ENCODE assay signal across 8 cellular contexts in the genomic region with DNA sequence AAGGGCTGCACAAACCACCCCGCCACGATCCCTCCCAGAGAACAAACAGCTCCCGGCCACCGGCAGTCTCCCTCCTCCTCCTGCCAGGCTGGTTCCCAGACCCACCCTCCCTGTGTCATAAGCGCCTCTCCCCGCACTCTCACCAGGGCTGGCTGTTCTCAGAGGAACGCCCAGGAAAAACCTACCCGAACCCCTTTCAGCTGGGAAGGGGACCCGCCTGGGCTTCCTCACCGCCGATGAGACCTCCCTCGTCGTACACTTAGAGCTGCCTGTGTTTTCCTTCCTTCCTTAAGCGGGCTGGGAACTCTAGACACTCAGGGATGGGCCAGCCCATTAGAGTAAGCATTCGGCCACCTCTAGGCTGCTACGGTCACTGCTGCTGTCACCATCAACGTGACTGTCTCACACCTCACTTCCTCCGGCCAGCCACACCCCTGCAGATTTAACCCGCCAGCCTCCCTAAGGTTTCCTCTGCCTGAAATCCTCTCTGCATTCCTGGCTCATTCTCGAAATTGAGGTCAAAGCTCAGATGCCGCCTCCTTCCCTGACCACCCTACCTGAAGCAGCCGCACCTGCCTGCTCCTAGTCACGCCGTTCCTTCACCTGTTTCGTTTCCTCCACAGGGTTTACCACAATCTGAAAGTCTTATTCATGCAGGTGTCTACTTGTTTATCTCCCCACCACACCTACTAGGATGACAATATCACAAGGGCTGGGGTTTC.
DNase-seq lines count a peak whose midpoint lies in the region; ATAC-seq and FAIRE-seq lines count a peak whose summit lies in the region.

No MANE protein-coding gene starts in this region.

- DNase-seq in COLO668 (lab: John Stamatoyannopoulos, UW; ENCODE audit: unreplicated experiment): peak; percentile 61
- DNase-seq in HTR-8/SVneo (ENCODE audit: insufficient read length, low spot score): no peak
- peak; percentile 14 for DNase-seq in amniotic epithelial cell (ENCODE audit: low read depth)
- DNase-seq in kidney tubule cell (ENCODE audit: low spot score): peak; percentile 77
- DNase-seq in urothelium cell line (ENCODE audit: low spot score): peak; percentile 61
- no peak for DNase-seq in NCI-H510A (lab: John Stamatoyannopoulos, UW)

- ATAC-seq in HG02840 (IDR thresholded peaks at IDR 0.05; ENCODE audit: low FRiP score, unreplicated experiment) (no peak), HG03139 (IDR thresholded peaks at IDR 0.05; ENCODE audit: unreplicated experiment) (no peak)

- FAIRE-seq in HTR-8/SVneo (lab: Jason Lieb, UNC): peak; percentile 74
- peak; percentile 85 for FAIRE-seq in urothelium cell line (lab: Jason Lieb, UNC)

Comparison
In these comparisons a context has a peak if more than half of its experiments do, and no peak if none do; other contexts are left out.
1. DNase-seq: peak in COLO668 (single experiment), amniotic epithelial cell (single experiment), kidney tubule cell (single experiment) and urothelium cell line (single experiment); none in HTR-8/SVneo (single experiment) and NCI-H510A (single experiment).